ENCODE assay signal across 28 cellular contexts in the genomic region with DNA sequence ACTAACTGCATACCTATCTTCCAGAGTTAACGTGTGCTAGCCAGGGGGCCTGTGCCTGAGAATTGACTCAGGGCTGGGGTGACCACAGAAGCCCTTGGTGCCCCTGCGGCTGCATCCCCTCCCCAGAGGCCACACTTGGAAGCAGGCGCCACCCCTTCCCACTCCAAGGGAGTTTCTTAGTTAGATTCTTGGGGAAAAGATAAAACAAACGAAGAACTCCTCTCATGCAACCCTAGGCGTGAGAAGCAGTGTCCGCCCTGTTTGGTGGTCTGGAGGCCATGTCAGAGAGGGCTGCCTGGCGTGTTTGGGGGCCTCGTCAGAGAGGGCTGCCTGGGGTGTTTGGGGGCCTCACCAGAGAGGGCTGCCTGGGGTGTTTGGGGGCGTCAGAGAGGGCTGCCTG. TPM values are rescaled to one million over a fixed set of nuclear protein-coding genes. Genes with fewer than 3 reads are reported as not detected.
DNase-seq lines count a peak whose midpoint lies in the region; ATAC-seq and TF ChIP-seq lines count a peak whose summit lies in the region.
"Had no signal": no experiment of that assay in that cellular context is flagged by ENCODE, and none has a peak within 500 bp of the region (broad histone marks: within the 10 kb centered on the region; RNA-seq: fewer than 3 reads in every experiment).

No MANE protein-coding gene starts in this region.

- peak overlapping the region; percentile 22 for H3K27ac Mint-ChIP-seq in dendritic cell treated with granulocyte-macrophage colony-stimulating factor and Interleukin-4, amounts not matched to agents 40 ng/mL and 50 ng/mL, for 4 days
- H3K27ac Mint-ChIP-seq: CD8-positive, alpha-beta T cell had no signal

- H3K27me3 Mint-ChIP-seq in dendritic cell treated with granulocyte-macrophage colony-stimulating factor and Interleukin-4, amounts not matched to agents 40 ng/mL and 50 ng/mL, for 4 days = no peaks in the 10 kb centered on the region

- H3K9me3 ChIP-seq in neural cell (ENCODE audit: low read length) = no peaks in the 10 kb centered on the region
- no peaks in the 10 kb centered on the region for H3K9me3 ChIP-seq in smooth muscle cell (replicated peaks; ENCODE audit: low read depth)
- H3K9me3 ChIP-seq: Peyer's patch had no signal

- H3K79me2 ChIP-seq in neural cell (replicated peaks; ENCODE audit: insufficient read depth, low read length) (no peaks in the 10 kb centered on the region), smooth muscle cell (ENCODE audit: low read depth) (peaks cover 6% of the 10 kb centered on the region)

- TF ChIP-seq CTCF in neural cell (IDR thresholded peaks at IDR 0.05; ENCODE audit: poor library complexity, severe bottlenecking) = no peak
- no peak for TF ChIP-seq CTCF in smooth muscle cell (IDR thresholded peaks at IDR 0.05; ENCODE audit: borderline replicate concordance, insufficient read depth, poor library complexity, severe bottlenecking)

- H3F3A ChIP-seq in neural cell (ENCODE audit: insufficient read depth, low read length, poor library complexity, severe bottlenecking) (no peaks in the 10 kb centered on the region), smooth muscle cell (ENCODE audit: low read depth) (no peaks in the 10 kb centered on the region)

- H3K36me3 ChIP-seq in H7 (replicated peaks; ENCODE audit: control insufficient read depth, insufficient read depth, low read length) (no peaks in the 10 kb centered on the region), neural cell (ENCODE audit: insufficient read depth, low read length) (no peaks in the 10 kb centered on the region), smooth muscle cell (ENCODE audit: low read depth) (no peaks in the 10 kb centered on the region)
- H3K36me3 ChIP-seq: Peyer's patch had no signal

- no peaks in the 10 kb centered on the region for H3K9me3 Mint-ChIP-seq in dendritic cell treated with granulocyte-macrophage colony-stimulating factor and Interleukin-4, amounts not matched to agents 40 ng/mL and 50 ng/mL, for 4 days
- H3K9me3 Mint-ChIP-seq: HFFc6 had no signal

- TF ChIP-seq EP300 in neural cell (conservative IDR thresholded peaks at IDR 0.05; ENCODE audit: poor library complexity, severe bottlenecking) = no peak

- intact Hi-C loops in dendritic cell treated with granulocyte-macrophage colony-stimulating factor and Interleukin-4, amounts not matched to agents 40 ng/mL and 50 ng/mL, for 4 days (cut with micrococcal nuclease) = no loop called here

- H3K27ac ChIP-seq in neural cell (ENCODE audit: low read length) = peak overlapping the region; percentile 92
- H3K27ac ChIP-seq in smooth muscle cell (ENCODE audit: low read depth) = no peak overlapping the region
- H3K27ac ChIP-seq: HL-60, Peyer's patch had no signal

- H3K4me3 Mint-ChIP-seq in dendritic cell treated with granulocyte-macrophage colony-stimulating factor and Interleukin-4, amounts not matched to agents 40 ng/mL and 50 ng/mL, for 4 days = no peak overlapping the region
- H3K4me3 Mint-ChIP-seq: CD8-positive, alpha-beta T cell; HFFc6 had no signal

- no peaks in the 10 kb centered on the region for H3K9me2 ChIP-seq in neural cell (ENCODE audit: insufficient read depth, low read length)

- H2AFZ ChIP-seq in neural cell (ENCODE audit: low read depth, low read length) = no peak overlapping the region
- H2AFZ ChIP-seq in smooth muscle cell (ENCODE audit: low read depth) = no peak overlapping the region

- TF ChIP-seq RAD21 in neural cell (conservative IDR thresholded peaks at IDR 0.05) = no peak

- H3K36me3 Mint-ChIP-seq in dendritic cell treated with granulocyte-macrophage colony-stimulating factor and Interleukin-4, amounts not matched to agents 40 ng/mL and 50 ng/mL, for 4 days (ENCODE audit: low read depth) = peaks cover 18% of the 10 kb centered on the region
- H3K36me3 Mint-ChIP-seq: CD8-positive, alpha-beta T cell had no signal

- H4K20me1 ChIP-seq in neural cell (ENCODE audit: insufficient read depth) (no peaks in the 10 kb centered on the region), smooth muscle cell (ENCODE audit: low read depth) (peaks cover 43% of the 10 kb centered on the region)

- WGBS in smooth muscle cell (ENCODE audit: low lambda C conversion rate) = 82% methylated on average over 9 of the region's 9 CpGs

- H3K4me3 ChIP-seq in H7 (ENCODE audit: insufficient read depth, low read depth, low read length) (no peak overlapping the region), neural cell (ENCODE audit: low read length) (peak overlapping the region; percentile 50), smooth muscle cell (no peak overlapping the region)
- H3K4me3 ChIP-seq: Peyer's patch had no signal

- ATAC-seq in HG03045 (IDR thresholded peaks at IDR 0.05; ENCODE audit: unreplicated experiment) (no peak), GM21723 (IDR thresholded peaks at IDR 0.05; ENCODE audit: unreplicated experiment) (no peak)
- ATAC-seq: CD8-positive, alpha-beta T cell; HepG2 had no signal

- H3K4me1 Mint-ChIP-seq in dendritic cell treated with granulocyte-macrophage colony-stimulating factor and Interleukin-4, amounts not matched to agents 40 ng/mL and 50 ng/mL, for 4 days (ENCODE audit: low read depth) = peaks cover 58% of the 10 kb centered on the region

- peak overlapping the region; percentile 60 for H3K9ac ChIP-seq in neural cell (ENCODE audit: low read length)
- H3K9ac ChIP-seq in smooth muscle cell (ENCODE audit: low read depth) = no peak overlapping the region

- H3K4me1 ChIP-seq in smooth muscle cell (ENCODE audit: low read depth) = peaks cover 54% of the 10 kb centered on the region

- no peaks in the 10 kb centered on the region for H3K27me3 ChIP-seq in H7 (ENCODE audit: control insufficient read depth, insufficient read depth, low read length)
- H3K27me3 ChIP-seq in neural cell (ENCODE audit: insufficient read depth, low read depth, low read length) = no peaks in the 10 kb centered on the region
- H3K27me3 ChIP-seq in smooth muscle cell (ENCODE audit: low read depth) = no peaks in the 10 kb centered on the region
- H3K27me3 ChIP-seq: Peyer's patch had no signal

- H3K4me2 ChIP-seq in neural cell (ENCODE audit: low read length) (no peak overlapping the region), smooth muscle cell (no peak overlapping the region)

- DNase-seq in H7 (peak; percentile 65), M059J (ENCODE audit: low read depth) (peak; percentile 78), smooth muscle cell (lab: John Stamatoyannopoulos, UW; ENCODE audit: unreplicated experiment) (no peak), NCI-H1417 treated with DMSO at 0.1 percent for 48 hours (lab: John Stamatoyannopoulos, UW) (no peak)
- DNase-seq: ACHN; C1 segment of cervical spinal cord; CD8-positive, alpha-beta T cell; DMS153; GDM1; HFFc6; KBM-7; NCI-H1092 treated with DMSO at 0.1 percent for 48 hours; NCI-H146; NCI-H2081; NCI-H2171; NCI-H345; NCI-H524; NCI-H82; Peyer's patch; SW 1271 had no signal

TF ChIP-seq in neural cell, 6 proteins besides CTCF, POLR2A, EP300 and RAD21:
- TF ChIP-seq TAF1 (IDR thresholded peaks at IDR 0.05; ENCODE audit: low read depth) = no peak
- no peak for TF ChIP-seq SMC3 (conservative IDR thresholded peaks at IDR 0.05; ENCODE audit: poor library complexity)
- no peak for TF ChIP-seq MXI1 (conservative IDR thresholded peaks at IDR 0.05; ENCODE audit: poor library complexity, severe bottlenecking)
- no peak for TF ChIP-seq POLR2AphosphoS5 (IDR thresholded peaks at IDR 0.05)
- no peak for TF ChIP-seq EZH2 (IDR thresholded peaks at IDR 0.05; ENCODE audit: borderline replicate concordance, insufficient read depth, low read length, poor library complexity, severe bottlenecking)
TF ChIP-seq in neural cell: peak in this region for 0.

RNA-seq across cellular contexts. Expression of a gene that starts 50.3 kb away (rescaled TPM):
- total RNA-seq in H7 (2014; rRNA removed; shearing (Covaris generic)) = 0.03 and 1.1 TPM in 2 replicates
- total RNA-seq in M059J (2014; rRNA removed; shearing (Covaris generic)) = not detected in 2 replicates
- polyA plus RNA-seq in neural cell (16.2 and 17.8 TPM in 2 replicates), smooth muscle cell (not detected in 2 replicates)
- 2.9 and 4.4 TPM in 2 replicates for polyA minus RNA-seq in neural cell
- total RNA-seq in smooth muscle cell = 0.27 and 0.58 TPM in 2 replicates
- total RNA-seq: CD8-positive, alpha-beta T cell; HT-29; OCI-LY7; Peyer's patch had no signal

Comparison
In these comparisons a context has a peak if more than half of its experiments do, and no peak if none do; other contexts are left out.
1. DNase-seq: peak in H7 (single experiment) and M059J (single experiment); none in smooth muscle cell (single experiment) and NCI-H1417 treated with DMSO at 0.1 percent for 48 hours (single experiment).